Comparison of ENCODE assay signal across 8 cellular contexts in genomic region chr11:13140028-13140870, GRCh38.
A peak's percentile ranks its signal among the peaks of the same experiment; 100 is the strongest.
DNase-seq lines count a peak whose midpoint lies in the region; ATAC-seq, FAIRE-seq and TF ChIP-seq lines count a peak whose summit lies in the region.

No MANE protein-coding gene starts in this region.

- no peak overlapping the region for H3K9ac ChIP-seq in GM23248

- H3K4me3 Mint-ChIP-seq in CD8-positive, alpha-beta T cell: no peak overlapping the region

- no peaks in the 10 kb centered on the region for H3K4me1 Mint-ChIP-seq in CD8-positive, alpha-beta T cell (ENCODE audit: low read depth)

- no peaks in the 10 kb centered on the region for H3K36me3 ChIP-seq in GM23248 (ENCODE audit: low read depth)
- no peaks in the 10 kb centered on the region for H3K36me3 ChIP-seq in CD8-positive, alpha-beta T cell (ENCODE audit: insufficient read depth, low read length)

- no peak for ATAC-seq in HG03280 (IDR thresholded peaks at IDR 0.05; ENCODE audit: unreplicated experiment)
- no peak for ATAC-seq in CD8-positive, alpha-beta T cell

- no peak overlapping the region; the same call in 1 of the 2 replicates for H3K27ac ChIP-seq in GM23248
- H3K27ac ChIP-seq in CD8-positive, alpha-beta T cell (ENCODE audit: low read depth, low read length): no peak overlapping the region

- no peaks in the 10 kb centered on the region for H3K9me2 ChIP-seq in GM23248 (ENCODE audit: insufficient read depth)

- no peaks in the 10 kb centered on the region for H3K27me3 ChIP-seq in GM23248 (replicated peaks; ENCODE audit: insufficient read depth)
- no peaks in the 10 kb centered on the region for H3K27me3 ChIP-seq in CD8-positive, alpha-beta T cell (ENCODE audit: insufficient read depth, low read length)

- H3K27me3 Mint-ChIP-seq in CD8-positive, alpha-beta T cell (ENCODE audit: low read depth): peaks cover 31% of the 10 kb centered on the region

- DNase-seq in EH (ENCODE audit: low read depth) (peak; percentile 28), GM23248 (peak; percentile 60), NCI-H1436 treated with DMSO at 0.1 percent for 48 hours (lab: John Stamatoyannopoulos, UW) (peak; percentile 23), GF-D8 (lab: John Stamatoyannopoulos, UW) (no peak), T-helper 9 cell (no peak)
- DNase-seq in CD8-positive, alpha-beta T cell: no peak

- no peaks in the 10 kb centered on the region for H3K9me3 ChIP-seq in GM23248 (ENCODE audit: low read depth)
- H3K9me3 ChIP-seq in CD8-positive, alpha-beta T cell (ENCODE audit: low read length): no peaks in the 10 kb centered on the region

- in situ Hi-C loops in GM23248 (cut with MboI): no loop called here

- POLR2A ChIA-PET in CD8-positive, alpha-beta T cell (lab: Charles Lee): no interaction called here

- no peaks in the 10 kb centered on the region for H3K79me2 ChIP-seq in GM23248 (ENCODE audit: insufficient read depth)

- H3K4me2 ChIP-seq in GM23248 (ENCODE audit: unreplicated experiment): peak overlapping the region; percentile 14

- WGBS in GM23248 (ENCODE audit: low coverage in 1 of 2, low lambda C conversion rate in 2 of 2, missing lambda C conversion rate in 2 of 2), 2 experiments: 12 to 14% methylated on average over 7 of the region's 7 CpGs

- CTCF ChIA-PET in CD8-positive, alpha-beta T cell (lab: Charles Lee): no interaction called here

- peaks cover 41% of the 10 kb centered on the region for H3K4me1 ChIP-seq in GM23248 (ENCODE audit: insufficient read depth)
- H3K4me1 ChIP-seq in CD8-positive, alpha-beta T cell (ENCODE audit: insufficient read depth, low read length): no peaks in the 10 kb centered on the region

- no peak overlapping the region for H3K4me3 ChIP-seq in GM23248
- H3K4me3 ChIP-seq in CD8-positive, alpha-beta T cell (ENCODE audit: low read depth, low read length): no peak overlapping the region

- H4K20me1 ChIP-seq in GM23248 (ENCODE audit: insufficient read depth): no peaks in the 10 kb centered on the region

- peaks cover 16% of the 10 kb centered on the region for H3F3A ChIP-seq in GM23248 (ENCODE audit: insufficient read depth)

- FAIRE-seq in islet of Langerhans (lab: Jason Lieb, UNC): peak; percentile 76

- no peak overlapping the region for H2AFZ ChIP-seq in GM23248

- no peaks in the 10 kb centered on the region for H3K36me3 Mint-ChIP-seq in CD8-positive, alpha-beta T cell

- intact Hi-C loops in CD8-positive, alpha-beta T cell (cut with DNase I, micrococcal nuclease): no loop called here

- H3K9me3 Mint-ChIP-seq in CD8-positive, alpha-beta T cell: no peaks in the 10 kb centered on the region

- no peak overlapping the region for H3K27ac Mint-ChIP-seq in CD8-positive, alpha-beta T cell

- no peak for TF ChIP-seq CTCF in CD8-positive, alpha-beta T cell (IDR thresholded peaks at IDR 0.05)

Comparison
In these comparisons a context has a peak if more than half of its experiments do, and no peak if none do; other contexts are left out.
1. DNase-seq: peak in EH (single experiment), GM23248 (single experiment) and NCI-H1436 treated with DMSO at 0.1 percent for 48 hours (single experiment); none in GF-D8 (single experiment), T-helper 9 cell (single experiment) and CD8-positive, alpha-beta T cell (0 of 7).